12 cellular contexts compared by ENCODE assay signal in genomic region chr16:31135535-31136286, GRCh38. TPM values are rescaled to one million over a fixed set of nuclear protein-coding genes. Genes with fewer than 3 reads are reported as not detected.
A peak's percentile ranks its signal among the peaks of the same experiment; 100 is the strongest.
DNase-seq lines count a peak whose midpoint lies in the region; ATAC-seq, FAIRE-seq and TF ChIP-seq lines count a peak whose summit lies in the region.
"Had no signal": no experiment of that assay in that cellular context is flagged by ENCODE, and none has a peak within 500 bp of the region (broad histone marks: within the 10 kb centered on the region; RNA-seq: fewer than 3 reads in every experiment).

TSS of gene PRSS8 (minus strand) at chr16:31135727. CDS start at chr16:31135498, 229 bp downstream.

- no TSS peak for BruUV-seq in HepG2 (replicated peaks; lab: Mats Ljungman, UMichigan)

- no peaks in the 10 kb centered on the region for H3K79me2 ChIP-seq in HepG2 (ENCODE audit: insufficient read depth, low read length)
- no peaks in the 10 kb centered on the region for H3K79me2 ChIP-seq in Karpas-422 (ENCODE audit: low read length)

- H4K20me1 ChIP-seq in HepG2 (ENCODE audit: insufficient read depth, low read length), result no peaks in the 10 kb centered on the region
- H4K20me1 ChIP-seq in Karpas-422 (ENCODE audit: insufficient read depth, low read depth, low read length), result no peaks in the 10 kb centered on the region

- peak; percentile 25 for ATAC-seq in HepG2
- ATAC-seq in upper lobe of right lung, result peak; percentile 71
- ATAC-seq in activated naive CD8-positive, alpha-beta T cell treated with anti-CD3 and anti-CD28 coated beads, Interleukin-2, amount 50 U/mL, for 24 hours, result no peak

- H3K27me3 Mint-ChIP-seq in brain, result peaks cover 8% of the 10 kb centered on the region
- no peaks in the 10 kb centered on the region for H3K27me3 Mint-ChIP-seq in activated naive CD8-positive, alpha-beta T cell treated with anti-CD3 and anti-CD28 coated beads, Interleukin-2, amount 50 U/mL, for 24 hours

- TF ChIP-seq EP300 in HepG2 (IDR thresholded peaks at IDR 0.05; ENCODE audit: low read depth in 2 of 2, low read length in 2 of 2) (no peak), HepG2 (CRISPR knock-in tag; IDR thresholded peaks at IDR 0.05; ENCODE audit: borderline replicate concordance) (no peak)

- H3K9me3 ChIP-seq in HepG2 (ENCODE audit: low read length) (no peaks in the 10 kb centered on the region), upper lobe of right lung (no peaks in the 10 kb centered on the region), Karpas-422 (ENCODE audit: low read length) (no peaks in the 10 kb centered on the region)

- H3K9me2 ChIP-seq in Karpas-422 (replicated peaks; ENCODE audit: insufficient read depth, low read length), result no peaks in the 10 kb centered on the region

- POLR2A ChIA-PET in HepG2 (lab: Yijun Ruan, JAX), result interaction anchor here (1.0 to 11.4 kb wide), 5 partner anchors 14 to 378 kb away, joined by 3 to 275 read pairs (median 4); partner anchors contain the start of genes KAT8 and ZNF668

- peak within 1 kb of the TSS; percentile 21 to 93 (median 49) for H3K27ac Mint-ChIP-seq in brain
- no peak within 1 kb of the TSS for H3K27ac Mint-ChIP-seq in activated naive CD8-positive, alpha-beta T cell treated with anti-CD3 and anti-CD28 coated beads, Interleukin-2, amount 50 U/mL, for 24 hours

- peak; percentile 45 for DNase-seq in NCI-H2227 (lab: John Stamatoyannopoulos, UW; ENCODE audit: unreplicated experiment)
- no peak for DNase-seq in NCI-H2227 treated with DMSO at 0.1 percent for 48 hours (lab: John Stamatoyannopoulos, UW)
- no peak for DNase-seq in HepG2 (ENCODE audit: low spot score)
- peak; percentile 95 for DNase-seq in upper lobe of right lung
- DNase-seq in Karpas-422, result no peak
- DNase-seq in stimulated activated CD4-positive, alpha-beta T cell treated with anti-CD3 and anti-CD28 coated beads, Interleukin-1b, Interleukin-23, amount 100 ng/mL, for 48 hours, result no peak
- no peak for DNase-seq in activated naive CD8-positive, alpha-beta T cell treated with anti-CD3 and anti-CD28 coated beads, Interleukin-2, amount 50 U/mL, for 24 hours
- DNase-seq: activated naive CD4-positive, alpha-beta T cell treated with anti-CD3 and anti-CD28 coated beads, Interleukin-2, amount 50 U/mL, for 16 hours; occipital lobe had no signal

- H3K36me3 ChIP-seq in HepG2 (replicated peaks in 1 of 2; ENCODE audit: control insufficient read depth in 1 of 2, insufficient read depth in 2 of 2, low read length in 2 of 2), result peaks cover under 1 to 2% of the 10 kb centered on the region in 2 experiments; a peak in 3 of 5 replicates
- H3K36me3 ChIP-seq in upper lobe of right lung, result peaks cover 13% of the 10 kb centered on the region
- H3K36me3 ChIP-seq in Karpas-422 (ENCODE audit: insufficient read depth, low read length), result no peaks in the 10 kb centered on the region

- intact Hi-C loops in HepG2 (cut with micrococcal nuclease; ENCODE audit: unreplicated experiment) (no loop called here), upper lobe of right lung (cut with DNase I) (no loop called here)

- peaks cover 5% of the 10 kb centered on the region for H3K36me3 Mint-ChIP-seq in brain
- peaks cover 3% of the 10 kb centered on the region for H3K36me3 Mint-ChIP-seq in activated naive CD8-positive, alpha-beta T cell treated with anti-CD3 and anti-CD28 coated beads, Interleukin-2, amount 50 U/mL, for 24 hours (ENCODE audit: low read depth)

- TF ChIP-seq RAD21 in HepG2 (CRISPR knock-in tag; IDR thresholded peaks at IDR 0.05), result no peak

- peak; percentile 59 for FAIRE-seq in HepG2 (lab: Jason Lieb, UNC)

- peaks cover 56% of the 10 kb centered on the region for H3K4me1 ChIP-seq in HepG2 (ENCODE audit: insufficient read depth, low read length)
- H3K4me1 ChIP-seq in upper lobe of right lung, result peaks cover 16% of the 10 kb centered on the region
- no peaks in the 10 kb centered on the region for H3K4me1 ChIP-seq in Karpas-422 (ENCODE audit: low read length)

- H3K9ac ChIP-seq in HepG2 (ENCODE audit: insufficient read depth, low read depth, low read length) (peak within 1 kb of the TSS; percentile 25), Karpas-422 (ENCODE audit: low read length) (no peak within 1 kb of the TSS)

- peaks cover 30% of the 10 kb centered on the region for H3K4me1 Mint-ChIP-seq in brain
- H3K4me1 Mint-ChIP-seq in activated naive CD8-positive, alpha-beta T cell treated with anti-CD3 and anti-CD28 coated beads, Interleukin-2, amount 50 U/mL, for 24 hours, result no peaks in the 10 kb centered on the region

- H3K27me3 ChIP-seq in HepG2 (ENCODE audit: control insufficient read depth in 1 of 2, insufficient read depth in 2 of 2, low read length in 2 of 2) (peaks cover 2 to 3% of the 10 kb centered on the region in 2 experiments; a peak in 2 of 5 replicates), upper lobe of right lung (no peaks in the 10 kb centered on the region), Karpas-422 (ENCODE audit: low read length) (no peaks in the 10 kb centered on the region)

- in situ Hi-C loops in HepG2 (cut with HindIII; ENCODE audit: extremely low pct_ligation_motif_present, low pct_unique_long_range_greater_than_20kb), result no loop called here

- WGBS in HepG2 (ENCODE audit: low lambda C conversion rate), result 11% methylated on average over 13 of the region's 22 CpGs

- TF ChIP-seq POLR2A in HepG2 (IDR thresholded peaks at IDR 0.05; ENCODE audit: insufficient read depth in 1 of 2, low read depth in 2 of 2, low read length in 2 of 2), result peak in 1 of 2 experiments; percentile 68; a peak in 2 of 4 replicates

- H3K4me3 ChIP-seq in HepG2 (replicated peaks in 1 of 3; ENCODE audit: insufficient read depth in 1 of 3, low read depth in 2 of 3, low read length in 3 of 3) (peak within 1 kb of the TSS; percentile 35 to 69 (median 40)), upper lobe of right lung (peak within 1 kb of the TSS; percentile 58), Karpas-422 (ENCODE audit: low read length) (no peak within 1 kb of the TSS)

- peaks cover 0 to 3% (median 0%) of the 10 kb centered on the region in 5 experiments for H3K9me3 Mint-ChIP-seq in brain
- H3K9me3 Mint-ChIP-seq in activated naive CD8-positive, alpha-beta T cell treated with anti-CD3 and anti-CD28 coated beads, Interleukin-2, amount 50 U/mL, for 24 hours, result no peaks in the 10 kb centered on the region

- TF ChIP-seq CTCF in brain (conservative IDR thresholded peaks at IDR 0.05) (no peak), HepG2 (CRISPR knock-in tag; IDR thresholded peaks at IDR 0.05) (no peak), upper lobe of right lung (IDR thresholded peaks at IDR 0.05) (no peak)

- no peak within 1 kb of the TSS for H2AFZ ChIP-seq in HepG2 (ENCODE audit: low read length)
- no peak within 1 kb of the TSS for H2AFZ ChIP-seq in Karpas-422 (ENCODE audit: low read length)

- CTCF ChIA-PET in HepG2 (lab: Yijun Ruan, JAX; ENCODE audit: low intra/inter-chr PET ratio, low total read pairs), result no interaction called here

- H3K4me2 ChIP-seq in HepG2 (ENCODE audit: low read depth, low read length) (peak within 1 kb of the TSS; percentile 77), Karpas-422 (ENCODE audit: low read depth, low read length, poor library complexity, severe bottlenecking) (no peak within 1 kb of the TSS)

- H3K4me3 Mint-ChIP-seq in brain, result peak within 1 kb of the TSS in 4 of 5 experiments; percentile 17 to 72 (median 44)
- no peak within 1 kb of the TSS for H3K4me3 Mint-ChIP-seq in activated naive CD8-positive, alpha-beta T cell treated with anti-CD3 and anti-CD28 coated beads, Interleukin-2, amount 50 U/mL, for 24 hours

- H3K27ac ChIP-seq in HepG2 (ENCODE audit: extremely low read length, insufficient read depth, low read length), result no peak within 1 kb of the TSS
- H3K27ac ChIP-seq in upper lobe of right lung, result peak within 1 kb of the TSS; percentile 81
- H3K27ac ChIP-seq in Karpas-422 (ENCODE audit: low read length), result no peak within 1 kb of the TSS

RNA-seq across cellular contexts. Expression of gene PRSS8, which starts in this region (rescaled TPM):
- polyA plus RNA-seq in brain (ENCODE audit: insufficient read depth, low read depth, low replicate concordance) (8.7 TPM), HepG2 (2011; rRNA removed) (7.2 and 20.0 TPM in 2 replicates)
- total RNA-seq in HepG2 (2016; rRNA removed; fragmentation: Illumina TruSeq; extraction: Trizol) (1.2 and 2.6 TPM in 2 replicates), upper lobe of right lung (103 TPM)
- total RNA-seq in HepG2 (2016; cell fraction: cytosol; rRNA removed; fragmentation: Illumina TruSeq; extraction: Trizol; ENCODE audit: low read depth), result 0.18 and 0.20 TPM in 2 replicates
- 1.4 and 2.9 TPM in 2 replicates for total RNA-seq in HepG2 (2016; cell fraction: insoluble cytoplasmic fraction; rRNA removed; fragmentation: Illumina TruSeq; extraction: Trizol)
- total RNA-seq in HepG2 (2016; cell fraction: membrane; rRNA removed; fragmentation: Illumina TruSeq; extraction: Trizol), result 0.65 and 0.99 TPM in 2 replicates
- total RNA-seq in HepG2 (2016; cell fraction: nucleus; rRNA removed; fragmentation: Illumina TruSeq; extraction: Trizol), result 3.0 and 3.8 TPM in 2 replicates
- 11.2 and 11.7 TPM in 2 replicates for polyA plus RNA-seq in HepG2 (2011; cell fraction: cytosol; rRNA removed)
- polyA plus RNA-seq in HepG2 (2011; cell fraction: nucleus; rRNA removed), result 8.1 and 15.7 TPM in 2 replicates
- 12.5 and 34.4 TPM in 2 replicates for polyA plus RNA-seq in HepG2 (2012)
- 0.41 and 0.50 TPM in 2 replicates for polyA plus RNA-seq in HepG2 (2016; cell fraction: cytosol; fragmentation: Illumina TruSeq; extraction: Trizol; ENCODE audit: low read depth)
- polyA plus RNA-seq in HepG2 (2016; cell fraction: insoluble cytoplasmic fraction; fragmentation: Illumina TruSeq; extraction: Trizol; ENCODE audit: low read depth), result 1.6 and 1.8 TPM in 2 replicates
- polyA plus RNA-seq in HepG2 (2016; cell fraction: membrane; fragmentation: Illumina TruSeq; extraction: Trizol; ENCODE audit: low read depth), result 0.51 and 0.63 TPM in 2 replicates
- polyA plus RNA-seq in HepG2 (2016; cell fraction: nucleus; fragmentation: Illumina TruSeq; extraction: Trizol; ENCODE audit: insufficient read depth, low read depth), result 6.6 and 8.0 TPM in 2 replicates
- polyA minus RNA-seq in HepG2 (2011; rRNA and poly(A)+ RNA removed; ENCODE audit: low replicate concordance), result 0.58 and 12.5 TPM in 2 replicates
- 5.5 and 9.5 TPM in 2 replicates for polyA minus RNA-seq in HepG2 (2011; cell fraction: cytosol; rRNA and poly(A)+ RNA removed)
- 0.77 and 2.7 TPM in 2 replicates for polyA minus RNA-seq in HepG2 (2011; cell fraction: nucleus; rRNA and poly(A)+ RNA removed)
- total RNA-seq in Karpas-422 (2014; rRNA removed; shearing (Covaris generic); ENCODE audit: low replicate concordance), result not detected in 2 replicates
- total RNA-seq: fibroblast of lung; occipital lobe; T-helper 1 cell treated with Interleukin-12 subunit alpha and Interleukin-12 subunit beta and Interleukin-4 antibody, amounts not matched to agents 30 ng/mL and 1 ng/mL, for 36 hours had no signal
- polyA plus RNA-seq: fibroblast of lung had no signal

Comparison
In these comparisons a context has a peak if more than half of its experiments do, and no peak if none do; other contexts are left out.
1. RNA of gene PRSS8 (total RNA-seq): 103 TPM in upper lobe of right lung (single experiment); 0.18 to 3.8 TPM in HepG2 and not detected in Karpas-422; every median in the first group is over 10 times any median in the second.
2. DNase-seq: peak in NCI-H2227 (single experiment) and upper lobe of right lung (single experiment); none in NCI-H2227 treated with DMSO at 0.1 percent for 48 hours (single experiment), HepG2 (single experiment), Karpas-422 (single experiment), stimulated activated CD4-positive, alpha-beta T cell treated with anti-CD3 and anti-CD28 coated beads, Interleukin-1b, Interleukin-23, amount 100 ng/mL, for 48 hours (single experiment) and activated naive CD8-positive, alpha-beta T cell treated with anti-CD3 and anti-CD28 coated beads, Interleukin-2, amount 50 U/mL, for 24 hours (single experiment).